1 cellular context compared by ENCODE assay signal in the genomic region with DNA sequence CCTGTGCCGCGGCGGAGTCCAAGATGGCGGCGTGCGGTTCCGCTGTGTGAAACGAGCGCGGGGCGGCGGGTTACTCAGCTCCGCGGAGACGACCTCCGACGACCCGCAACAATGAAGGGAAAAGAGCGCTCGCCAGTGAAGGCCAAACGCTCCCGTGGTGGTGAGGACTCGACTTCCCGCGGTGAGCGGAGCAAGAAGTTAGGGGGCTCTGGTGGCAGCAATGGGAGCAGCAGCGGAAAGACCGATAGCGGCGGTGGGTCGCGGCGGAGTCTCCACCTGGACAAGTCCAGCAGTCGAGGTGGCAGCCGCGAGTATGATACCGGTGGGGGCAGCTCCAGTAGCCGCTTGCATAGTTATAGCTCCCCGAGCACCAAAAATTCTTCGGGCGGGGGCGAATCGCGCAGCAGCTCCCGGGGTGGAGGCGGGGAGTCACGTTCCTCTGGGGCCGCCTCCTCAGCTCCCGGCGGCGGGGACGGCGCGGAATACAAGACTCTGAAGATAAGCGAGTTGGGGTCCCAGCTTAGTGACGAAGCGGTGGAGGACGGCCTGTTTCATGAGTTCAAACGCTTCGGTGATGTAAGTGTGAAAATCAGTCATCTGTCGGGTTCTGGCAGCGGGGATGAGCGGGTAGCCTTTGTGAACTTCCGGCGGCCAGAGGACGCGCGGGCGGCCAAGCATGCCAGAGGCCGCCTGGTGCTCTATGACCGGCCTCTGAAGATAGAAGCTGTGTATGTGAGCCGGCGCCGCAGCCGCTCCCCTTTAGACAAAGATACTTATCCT.
TF ChIP-seq lines count a peak whose summit lies in the region.

No MANE protein-coding gene starts in this region.

TF ChIP-seq in K562, 482 proteins besides CTCF, POLR2A, EP300 and RAD21 (continued from another document and continues in another):
- peak; percentile 8 to 95; a peak in 2 of 4 replicates for TF ChIP-seq TEAD1 (CRISPR knock-in tag; IDR thresholded peaks at IDR 0.05)
- 0 out of 2 replicates have a peak, but pooled peaks have one; percentile 37 for TF ChIP-seq BCOR (IDR thresholded peaks at IDR 0.05)
- TF ChIP-seq POLR2AphosphoS5 (IDR thresholded peaks at IDR 0.05; ENCODE audit: control insufficient read depth, insufficient read depth, low read depth, low read length), result peak; percentile 88
- TF ChIP-seq ARID1B (IDR thresholded peaks at IDR 0.05), result peak; percentile 38; the same call in 1 of the 2 replicates
- TF ChIP-seq ELF1 (tag; IDR thresholded peaks at IDR 0.05), result peak; percentile 70; the same call in 1 of the 2 replicates
- TF ChIP-seq MAFG (tag; conservative IDR thresholded peaks at IDR 0.05), result no peak
- peak; percentile 22; the same call in 1 of the 2 replicates for TF ChIP-seq ATF7 (IDR thresholded peaks at IDR 0.05)
- 0 out of 2 replicates have a peak, but pooled peaks have one; percentile 49 for TF ChIP-seq ERF (CRISPR knock-in tag; IDR thresholded peaks at IDR 0.05)
- TF ChIP-seq HNRNPLL (IDR thresholded peaks at IDR 0.05; ENCODE audit: low read depth, low read length, poor library complexity, severe bottlenecking), result peak; percentile 31
- TF ChIP-seq, protein P1, sequence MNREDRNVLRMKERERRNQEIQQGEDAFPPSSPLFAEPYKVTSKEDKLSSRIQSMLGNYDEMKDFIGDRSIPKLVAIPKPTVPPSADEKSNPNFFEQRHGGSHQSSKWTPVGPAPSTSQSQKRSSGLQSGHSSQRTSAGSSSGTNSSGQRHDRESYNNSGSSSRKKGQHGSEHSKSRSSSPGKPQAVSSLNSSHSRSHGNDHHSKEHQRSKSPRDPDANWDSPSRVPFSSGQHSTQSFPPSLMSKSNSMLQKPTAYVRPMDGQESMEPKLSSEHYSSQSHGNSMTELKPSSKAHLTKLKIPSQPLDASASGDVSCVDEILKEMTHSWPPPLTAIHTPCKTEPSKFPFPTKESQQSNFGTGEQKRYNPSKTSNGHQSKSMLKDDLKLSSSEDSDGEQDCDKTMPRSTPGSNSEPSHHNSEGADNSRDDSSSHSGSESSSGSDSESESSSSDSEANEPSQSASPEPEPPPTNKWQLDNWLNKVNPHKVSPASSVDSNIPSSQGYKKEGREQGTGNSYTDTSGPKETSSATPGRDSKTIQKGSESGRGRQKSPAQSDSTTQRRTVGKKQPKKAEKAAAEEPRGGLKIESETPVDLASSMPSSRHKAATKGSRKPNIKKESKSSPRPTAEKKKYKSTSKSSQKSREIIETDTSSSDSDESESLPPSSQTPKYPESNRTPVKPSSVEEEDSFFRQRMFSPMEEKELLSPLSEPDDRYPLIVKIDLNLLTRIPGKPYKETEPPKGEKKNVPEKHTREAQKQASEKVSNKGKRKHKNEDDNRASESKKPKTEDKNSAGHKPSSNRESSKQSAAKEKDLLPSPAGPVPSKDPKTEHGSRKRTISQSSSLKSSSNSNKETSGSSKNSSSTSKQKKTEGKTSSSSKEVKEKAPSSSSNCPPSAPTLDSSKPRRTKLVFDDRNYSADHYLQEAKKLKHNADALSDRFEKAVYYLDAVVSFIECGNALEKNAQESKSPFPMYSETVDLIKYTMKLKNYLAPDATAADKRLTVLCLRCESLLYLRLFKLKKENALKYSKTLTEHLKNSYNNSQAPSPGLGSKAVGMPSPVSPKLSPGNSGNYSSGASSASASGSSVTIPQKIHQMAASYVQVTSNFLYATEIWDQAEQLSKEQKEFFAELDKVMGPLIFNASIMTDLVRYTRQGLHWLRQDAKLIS (CRISPR knock-in tag; IDR thresholded peaks at IDR 0.05), result no peak; the same call in 1 of the 2 replicates
- TF ChIP-seq SOX6 (IDR thresholded peaks at IDR 0.05), result 0 out of 2 replicates have a peak, but pooled peaks have one; percentile 9
- TF ChIP-seq, protein P2, sequence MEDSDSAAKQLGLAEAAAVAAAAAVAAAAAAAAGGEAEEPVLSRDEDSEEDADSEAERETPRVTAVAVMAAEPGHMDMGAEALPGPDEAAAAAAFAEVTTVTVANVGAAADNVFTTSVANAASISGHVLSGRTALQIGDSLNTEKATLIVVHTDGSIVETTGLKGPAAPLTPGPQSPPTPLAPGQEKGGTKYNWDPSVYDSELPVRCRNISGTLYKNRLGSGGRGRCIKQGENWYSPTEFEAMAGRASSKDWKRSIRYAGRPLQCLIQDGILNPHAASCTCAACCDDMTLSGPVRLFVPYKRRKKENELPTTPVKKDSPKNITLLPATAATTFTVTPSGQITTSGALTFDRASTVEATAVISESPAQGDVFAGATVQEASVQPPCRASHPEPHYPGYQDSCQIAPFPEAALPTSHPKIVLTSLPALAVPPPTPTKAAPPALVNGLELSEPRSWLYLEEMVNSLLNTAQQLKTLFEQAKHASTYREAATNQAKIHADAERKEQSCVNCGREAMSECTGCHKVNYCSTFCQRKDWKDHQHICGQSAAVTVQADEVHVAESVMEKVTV (CRISPR knock-in tag; IDR thresholded peaks at IDR 0.05), result no peak
- no peak for TF ChIP-seq ETV5 (CRISPR knock-in tag; IDR thresholded peaks at IDR 0.05; ENCODE audit: low read depth)
- TF ChIP-seq, protein P3, sequence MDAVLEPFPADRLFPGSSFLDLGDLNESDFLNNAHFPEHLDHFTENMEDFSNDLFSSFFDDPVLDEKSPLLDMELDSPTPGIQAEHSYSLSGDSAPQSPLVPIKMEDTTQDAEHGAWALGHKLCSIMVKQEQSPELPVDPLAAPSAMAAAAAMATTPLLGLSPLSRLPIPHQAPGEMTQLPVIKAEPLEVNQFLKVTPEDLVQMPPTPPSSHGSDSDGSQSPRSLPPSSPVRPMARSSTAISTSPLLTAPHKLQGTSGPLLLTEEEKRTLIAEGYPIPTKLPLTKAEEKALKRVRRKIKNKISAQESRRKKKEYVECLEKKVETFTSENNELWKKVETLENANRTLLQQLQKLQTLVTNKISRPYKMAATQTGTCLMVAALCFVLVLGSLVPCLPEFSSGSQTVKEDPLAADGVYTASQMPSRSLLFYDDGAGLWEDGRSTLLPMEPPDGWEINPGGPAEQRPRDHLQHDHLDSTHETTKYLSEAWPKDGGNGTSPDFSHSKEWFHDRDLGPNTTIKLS (IDR thresholded peaks at IDR 0.05; ENCODE audit: borderline replicate concordance, low read depth), result peak; percentile 11; the same call in 1 of the 2 replicates
- TF ChIP-seq, protein P4, sequence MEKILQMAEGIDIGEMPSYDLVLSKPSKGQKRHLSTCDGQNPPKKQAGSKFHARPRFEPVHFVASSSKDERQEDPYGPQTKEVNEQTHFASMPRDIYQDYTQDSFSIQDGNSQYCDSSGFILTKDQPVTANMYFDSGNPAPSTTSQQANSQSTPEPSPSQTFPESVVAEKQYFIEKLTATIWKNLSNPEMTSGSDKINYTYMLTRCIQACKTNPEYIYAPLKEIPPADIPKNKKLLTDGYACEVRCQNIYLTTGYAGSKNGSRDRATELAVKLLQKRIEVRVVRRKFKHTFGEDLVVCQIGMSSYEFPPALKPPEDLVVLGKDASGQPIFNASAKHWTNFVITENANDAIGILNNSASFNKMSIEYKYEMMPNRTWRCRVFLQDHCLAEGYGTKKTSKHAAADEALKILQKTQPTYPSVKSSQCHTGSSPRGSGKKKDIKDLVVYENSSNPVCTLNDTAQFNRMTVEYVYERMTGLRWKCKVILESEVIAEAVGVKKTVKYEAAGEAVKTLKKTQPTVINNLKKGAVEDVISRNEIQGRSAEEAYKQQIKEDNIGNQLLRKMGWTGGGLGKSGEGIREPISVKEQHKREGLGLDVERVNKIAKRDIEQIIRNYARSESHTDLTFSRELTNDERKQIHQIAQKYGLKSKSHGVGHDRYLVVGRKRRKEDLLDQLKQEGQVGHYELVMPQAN (IDR thresholded peaks at IDR 0.05; ENCODE audit: borderline replicate concordance), result peak; percentile 88; the same call in 1 of the 2 replicates
- 0 out of 2 replicates have a peak, but pooled peaks have one; percentile 22 for TF ChIP-seq ZNF263 (CRISPR knock-in tag; IDR thresholded peaks at IDR 0.05; ENCODE audit: borderline replicate concordance)
- 0 out of 2 replicates have a peak, but pooled peaks have one; percentile 35 for TF ChIP-seq SMARCE1 (IDR thresholded peaks at IDR 0.05)
- peak; percentile 82 for TF ChIP-seq BRD9 (IDR thresholded peaks at IDR 0.05; ENCODE audit: low read depth, partially characterized antibody)
- peak; percentile 14; the same call in 1 of the 2 replicates for TF ChIP-seq POLR2H (tag; IDR thresholded peaks at IDR 0.05; ENCODE audit: low read depth)
- TF ChIP-seq SREBF2 (CRISPR knock-in tag; IDR thresholded peaks at IDR 0.05), result no peak
- TF ChIP-seq, protein P5, sequence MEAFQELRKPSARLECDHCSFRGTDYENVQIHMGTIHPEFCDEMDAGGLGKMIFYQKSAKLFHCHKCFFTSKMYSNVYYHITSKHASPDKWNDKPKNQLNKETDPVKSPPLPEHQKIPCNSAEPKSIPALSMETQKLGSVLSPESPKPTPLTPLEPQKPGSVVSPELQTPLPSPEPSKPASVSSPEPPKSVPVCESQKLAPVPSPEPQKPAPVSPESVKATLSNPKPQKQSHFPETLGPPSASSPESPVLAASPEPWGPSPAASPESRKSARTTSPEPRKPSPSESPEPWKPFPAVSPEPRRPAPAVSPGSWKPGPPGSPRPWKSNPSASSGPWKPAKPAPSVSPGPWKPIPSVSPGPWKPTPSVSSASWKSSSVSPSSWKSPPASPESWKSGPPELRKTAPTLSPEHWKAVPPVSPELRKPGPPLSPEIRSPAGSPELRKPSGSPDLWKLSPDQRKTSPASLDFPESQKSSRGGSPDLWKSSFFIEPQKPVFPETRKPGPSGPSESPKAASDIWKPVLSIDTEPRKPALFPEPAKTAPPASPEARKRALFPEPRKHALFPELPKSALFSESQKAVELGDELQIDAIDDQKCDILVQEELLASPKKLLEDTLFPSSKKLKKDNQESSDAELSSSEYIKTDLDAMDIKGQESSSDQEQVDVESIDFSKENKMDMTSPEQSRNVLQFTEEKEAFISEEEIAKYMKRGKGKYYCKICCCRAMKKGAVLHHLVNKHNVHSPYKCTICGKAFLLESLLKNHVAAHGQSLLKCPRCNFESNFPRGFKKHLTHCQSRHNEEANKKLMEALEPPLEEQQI (IDR thresholded peaks at IDR 0.05), result peak; percentile 45; the same call in 1 of the 2 replicates
- TF ChIP-seq BHLHE40 (IDR thresholded peaks at IDR 0.05; ENCODE audit: low read length), result peak; percentile 85
- peak; percentile 64 for TF ChIP-seq TEAD2 (tag; IDR thresholded peaks at IDR 0.05)
- peak; percentile 97 for TF ChIP-seq PHF8 (IDR thresholded peaks at IDR 0.05; ENCODE audit: borderline replicate concordance, low read length)
- TF ChIP-seq KLF13 (tag; IDR thresholded peaks at IDR 0.05; ENCODE audit: borderline replicate concordance, low read depth), result 0 out of 2 replicates have a peak, but pooled peaks have one; percentile 23
- TF ChIP-seq RBBP5 (IDR thresholded peaks at IDR 0.05; ENCODE audit: borderline replicate concordance, insufficient read depth, low read length, poor library complexity, severe bottlenecking), result peak; percentile 97
- TF ChIP-seq XRCC4 (IDR thresholded peaks at IDR 0.05; ENCODE audit: extremely low read depth, insufficient read depth, insufficient read length), result no peak
- 0 out of 2 replicates have a peak, but pooled peaks have one; percentile 42 for TF ChIP-seq NR4A1 (CRISPR knock-in tag; IDR thresholded peaks at IDR 0.05)
- TF ChIP-seq NR4A1 (tag; IDR thresholded peaks at IDR 0.05), result no peak
- TF ChIP-seq OTX1 (CRISPR knock-in tag; IDR thresholded peaks at IDR 0.05), result peak; percentile 39; the same call in 1 of the 2 replicates
